ENCODE assay signal across 8 cellular contexts in the genomic region with DNA sequence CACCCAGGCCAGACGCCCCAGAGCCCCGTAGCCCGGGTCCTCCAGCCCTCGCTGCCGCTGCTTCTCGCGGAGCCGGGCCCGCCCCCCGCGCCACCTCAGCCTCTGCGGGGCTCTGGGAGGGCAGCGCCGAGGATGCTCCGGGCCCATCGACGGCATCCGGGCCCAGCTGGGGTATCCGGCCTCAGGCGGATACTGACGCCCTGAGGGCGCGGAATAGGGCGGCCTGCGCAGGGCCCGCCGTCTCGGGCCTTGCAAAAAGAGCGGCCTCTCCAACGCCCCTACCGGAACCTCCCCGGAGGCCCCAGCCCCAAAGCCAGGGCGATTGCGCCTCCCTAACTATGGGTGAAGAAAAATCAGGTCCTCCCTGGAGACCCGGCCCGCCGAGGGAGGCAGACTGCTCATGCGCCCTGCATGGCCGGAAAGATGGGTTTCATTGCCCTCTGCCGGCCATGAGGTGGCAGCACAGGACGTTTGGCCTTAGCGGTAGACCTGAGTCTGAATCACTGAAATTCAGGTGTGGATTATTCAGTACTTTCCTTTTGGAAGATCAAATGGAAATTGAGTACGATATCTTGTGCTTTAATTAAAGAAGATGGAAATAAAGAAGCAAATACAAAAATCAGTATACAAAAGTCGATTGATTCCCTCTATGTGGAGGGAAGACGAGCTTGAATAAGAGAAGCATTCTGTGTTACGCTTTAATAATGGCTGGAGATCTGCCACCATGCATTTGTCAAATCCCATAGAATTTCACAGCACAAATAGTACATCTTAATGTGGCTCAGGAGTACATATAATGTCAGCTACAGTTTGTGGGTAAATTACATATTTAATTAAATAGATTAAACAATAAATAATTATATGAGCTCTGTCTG. TPM values are rescaled to one million over a fixed set of nuclear protein-coding genes. Genes with fewer than 3 reads are reported as not detected.
DNase-seq lines count a peak whose midpoint lies in the region; ATAC-seq, FAIRE-seq and TF ChIP-seq lines count a peak whose summit lies in the region.
"Not testable (repeated sequence)": the region's sequence is repeated elsewhere in the genome, so short reads cannot be mapped to it uniquely, and the experiment has no call there.

No MANE protein-coding gene starts in this region.

- not testable (repeated sequence) for H3F3A ChIP-seq in Loucy (ENCODE audit: low read depth)

- not testable (repeated sequence) for H3K27me3 ChIP-seq in Loucy (ENCODE audit: insufficient read depth, low read length, poor library complexity, severe bottlenecking); dorsolateral prefrontal cortex; keratinocyte (ENCODE audit: control insufficient read depth, extremely low read depth, insufficient read depth, low read length); tibial nerve

- H2AFZ ChIP-seq in Loucy (ENCODE audit: low read length): peak overlapping the region; percentile 70; the same call in 1 of the 2 replicates
- H2AFZ ChIP-seq in keratinocyte (ENCODE audit: control insufficient read depth, low read length): peak overlapping the region; percentile 49

- peak; percentile 37 for DNase-seq in RCC 7860 (ENCODE audit: low spot score)
- peak; percentile 78 for DNase-seq in activated CD8-positive, alpha-beta memory T cell treated with anti-CD3 and anti-CD28 coated beads, Interleukin-2, amount 50 U/mL, for 4 hours
- DNase-seq in dorsolateral prefrontal cortex: peak; percentile 70 to 89 (median 84)
- not testable (repeated sequence) for DNase-seq in keratinocyte (ENCODE audit: low read depth, low spot score)
- peak; percentile 89 for DNase-seq in sciatic nerve (ENCODE audit: low spot score)
- DNase-seq in tibial nerve (ENCODE audit: low spot score in 2 of 2): peak; percentile 50 to 70

- ATAC-seq in sciatic nerve: not testable (repeated sequence)

- peak overlapping the region in 52 of 59 donors; percentile 1 to 90 (median 64) for H3K27ac ChIP-seq in dorsolateral prefrontal cortex
- not testable (repeated sequence) for H3K27ac ChIP-seq in keratinocyte (ENCODE audit: control insufficient read depth, insufficient read depth, low read length)
- peak overlapping the region in 2 of 4 donors; percentile 50 to 72 for H3K27ac ChIP-seq in tibial nerve

- not testable (repeated sequence) for FAIRE-seq in RCC 7860 (lab: Jason Lieb, UNC); keratinocyte (lab: Jason Lieb, UNC)

- H4K20me1 ChIP-seq in Loucy (ENCODE audit: insufficient read depth, low read length, poor library complexity, severe bottlenecking); keratinocyte (ENCODE audit: control insufficient read depth, extremely low read depth, insufficient read depth, low read length): not testable (repeated sequence)

- H3K4me1 ChIP-seq in ES-I3 (ENCODE audit: insufficient read depth, low read length); Loucy (ENCODE audit: insufficient read depth, low read length, poor library complexity, severe bottlenecking); keratinocyte (ENCODE audit: control insufficient read depth, extremely low read depth, insufficient read depth, low read length); tibial nerve: not testable (repeated sequence)

- TF ChIP-seq CTCF in Loucy (conservative IDR thresholded peaks at IDR 0.05; ENCODE audit: low read length): peak; percentile 62
- TF ChIP-seq CTCF in dorsolateral prefrontal cortex (IDR thresholded peaks at IDR 0.05 in 54 of 56, conservative IDR thresholded peaks at IDR 0.05 in 2 of 56; ENCODE audit: low read depth in 1 of 56, partially characterized antibody in 56 of 56): peak; percentile 49 to 95 (median 86)
- peak; percentile 49 to 65 (median 60) for TF ChIP-seq CTCF in keratinocyte (optimal IDR thresholded peaks at IDR 0.05 in 1 of 3, IDR thresholded peaks at IDR 0.05 in 1 of 3, conservative IDR thresholded peaks at IDR 0.05 in 1 of 3; ENCODE audit: extremely low read depth in 1 of 3, insufficient read depth in 2 of 3, low read length in 3 of 3)
- peak; percentile 74 to 86 (median 77) for TF ChIP-seq CTCF in tibial nerve (IDR thresholded peaks at IDR 0.05)

- dilution Hi-C loops in keratinocyte (cut with MboI; ENCODE audit: extremely low pct_ligation_motif_present, low sequenced_read_pairs): not testable (repeated sequence)

- WGBS in tibial nerve, 2 donors: 4 to 7% methylated on average over 16 to 32 of the region's 46 CpGs

- not testable (repeated sequence) for H3K36me3 ChIP-seq in ES-I3 (ENCODE audit: insufficient read depth, low read length); Loucy (ENCODE audit: insufficient read depth, low read length); keratinocyte (ENCODE audit: control insufficient read depth in 2 of 2, extremely low read depth in 1 of 2, insufficient read depth in 2 of 2, low read length in 2 of 2); tibial nerve

- TF ChIP-seq EP300 in tibial nerve (IDR thresholded peaks at IDR 0.05): not testable (repeated sequence)

- not testable (repeated sequence) for TF ChIP-seq POLR2A in tibial nerve (IDR thresholded peaks at IDR 0.05)

- H3K9ac ChIP-seq in ES-I3 (ENCODE audit: low read depth, low read length) (peak overlapping the region; percentile 44; the same call in 1 of the 2 replicates), keratinocyte (ENCODE audit: control insufficient read depth, extremely low read depth, insufficient read depth, low read length) (peak overlapping the region; percentile 62)
- not testable (repeated sequence) for H3K9ac ChIP-seq in Loucy (ENCODE audit: low read depth, low read length, poor library complexity, severe bottlenecking)

- not testable (repeated sequence) for H3K79me2 ChIP-seq in Loucy (ENCODE audit: insufficient read depth, low read length); keratinocyte (ENCODE audit: control insufficient read depth, insufficient read depth, low read length)

- H3K4me2 ChIP-seq in Loucy (ENCODE audit: low read depth, low read length, poor library complexity, severe bottlenecking) (peak overlapping the region; percentile 56), keratinocyte (ENCODE audit: control insufficient read depth, extremely low read depth, insufficient read depth, low read depth, low read length) (peak overlapping the region; percentile 56)

- not testable (repeated sequence) for H3K9me1 ChIP-seq in keratinocyte (ENCODE audit: control insufficient read depth, extremely low read depth, insufficient read depth, low read length)

- not testable (repeated sequence) for H3K9me2 ChIP-seq in Loucy (replicated peaks; ENCODE audit: low read depth, low read length)

- H3K9me3 ChIP-seq in ES-I3 (ENCODE audit: control insufficient read depth, insufficient read depth, low read length); Loucy (ENCODE audit: insufficient read depth, low read depth, low read length); keratinocyte (ENCODE audit: control insufficient read depth, low read depth, low read length); tibial nerve: not testable (repeated sequence)

- H3K4me3 ChIP-seq in Loucy (ENCODE audit: low read length, poor library complexity, severe bottlenecking): peak overlapping the region; percentile 61
- H3K4me3 ChIP-seq in dorsolateral prefrontal cortex: peak overlapping the region in 58 of 59 donors; percentile 16 to 80 (median 62)
- peak overlapping the region; percentile 46 to 52 (median 49) for H3K4me3 ChIP-seq in keratinocyte (ENCODE audit: control insufficient read depth in 2 of 3, extremely low read depth in 1 of 3, insufficient read depth in 2 of 3, low read depth in 1 of 3, low read length in 3 of 3)
- H3K4me3 ChIP-seq in tibial nerve: peak overlapping the region; percentile 42 to 60 (median 52)

- intact Hi-C loops in dorsolateral prefrontal cortex (cut with DNase I): loop anchor here in 1 of 2 donors (10.0 kb wide), 1 partner anchor 111 kb away; a partner anchor contains a TSS
- intact Hi-C loops in sciatic nerve (cut with DNase I): not testable (repeated sequence)

RNA-seq across cellular contexts. Expression of a gene that starts 19.3 kb away (rescaled TPM):
- total RNA-seq in dorsolateral prefrontal cortex (not detected), sciatic nerve (not detected), tibial nerve (not detected)
- polyA plus RNA-seq in keratinocyte: not detected in 3 replicates
- polyA plus RNA-seq in keratinocyte (2011; ENCODE audit: low read depth): not detected
- polyA plus RNA-seq in keratinocyte (2011; cell fraction: cytosol; rRNA removed): not detected in 2 replicates
- polyA plus RNA-seq in keratinocyte (2011; cell fraction: nucleus; rRNA removed): not detected in 2 replicates
- polyA plus RNA-seq in keratinocyte (2012; ENCODE audit: low replicate concordance): not detected in 2 replicates
- polyA minus RNA-seq in keratinocyte: not detected in 3 replicates
- not detected for polyA minus RNA-seq in keratinocyte (2011; cell fraction: cytosol; rRNA and poly(A)+ RNA removed)
- polyA minus RNA-seq in keratinocyte (2011; cell fraction: nucleus; rRNA and poly(A)+ RNA removed): not detected in 2 replicates
